23 cellular contexts compared by ENCODE assay signal in genomic region chr11:1125803-1126202, GRCh38. TPM values are rescaled to one million over a fixed set of nuclear protein-coding genes. Genes with fewer than 3 reads are reported as not detected.
"Had no signal": no experiment of that assay in that cellular context is flagged by ENCODE, and none has a peak within 500 bp of the region (broad histone marks: within the 10 kb centered on the region; RNA-seq: fewer than 3 reads in every experiment).

No MANE protein-coding gene starts in this region.

- H3K27ac ChIP-seq: adrenal gland, breast epithelium, gastrocnemius medialis, left ventricle myocardium inferior, parathyroid adenoma, SJCRH30, spleen, suprapubic skin had no signal

- H2AFZ ChIP-seq: parathyroid adenoma had no signal

- ATAC-seq: esophagus mucosa, gastrocnemius medialis, mucosa of descending colon had no signal

- H3K36me3 ChIP-seq: adrenal gland, breast epithelium, gastrocnemius medialis, left ventricle myocardium inferior, SJCRH30, spleen, suprapubic skin had no signal

- H3K4me1 Mint-ChIP-seq: neural crest cell had no signal

- H3K27me3 ChIP-seq: adrenal gland had no signal

- H3K27ac Mint-ChIP-seq: memory B cell; stimulated activated naive CD8-positive, alpha-beta T cell treated with anti-CD3 and anti-CD28 coated beads, Interleukin-15, Interleukin-2, amounts not matched to agents 100 ng/mL and 50 ng/mL, for 24 hours had no signal

- H3K9me3 ChIP-seq: adrenal gland, breast epithelium, gastrocnemius medialis, left ventricle myocardium inferior, mucosa of descending colon, SJCRH30, spleen, suprapubic skin had no signal

- H3K4me1 ChIP-seq: adrenal gland, breast epithelium, gastrocnemius medialis, left ventricle myocardium inferior, parathyroid adenoma, SJCRH30, spleen, suprapubic skin had no signal

- DNase-seq: activated naive CD4-positive, alpha-beta T cell treated with anti-CD3 and anti-CD28 coated beads, Interleukin-2, amount 50 U/mL, for 16 hours; cerebellar nuclear complex; effector CD4-positive, alpha-beta T cell; gastrocnemius medialis; left ventricle myocardium inferior; mucosa of descending colon; naive B cell; SJCRH30; spleen; stimulated activated CD8-positive, alpha-beta memory T cell treated with anti-CD3 and anti-CD28 coated beads, Interleukin-4, amount 100 ng/mL, for 48 hours; T1000; trophoblast cell had no signal

- H3K4me3 Mint-ChIP-seq: memory B cell; neural crest cell; stimulated activated naive CD8-positive, alpha-beta T cell treated with anti-CD3 and anti-CD28 coated beads, Interleukin-15, Interleukin-2, amounts not matched to agents 100 ng/mL and 50 ng/mL, for 24 hours had no signal

- H3K4me3 ChIP-seq: adrenal gland, breast epithelium, gastrocnemius medialis, left ventricle myocardium inferior, mucosa of descending colon, SJCRH30, spleen, suprapubic skin had no signal

- H3K79me2 ChIP-seq: parathyroid adenoma had no signal

RNA-seq across cellular contexts. Expression of gene MUC5AC, which starts 31.9 kb away (rescaled TPM):
- total RNA-seq: astrocyte; breast epithelium; esophagus mucosa; gastrocnemius medialis; kidney epithelial cell; left ventricle myocardium inferior; neural crest cell; SJCRH30; spleen; suprapubic skin; T-helper 1 cell treated with Interleukin-12 subunit alpha and Interleukin-12 subunit beta and Interleukin-4 antibody, amounts not matched to agents 30 ng/mL and 1 ng/mL, for 36 hours had no signal

RNA-seq across cellular contexts. Expression of gene MUC2, which starts 51.1 kb away (rescaled TPM):
- total RNA-seq: astrocyte; kidney epithelial cell; neural crest cell; T-helper 1 cell treated with Interleukin-12 subunit alpha and Interleukin-12 subunit beta and Interleukin-4 antibody, amounts not matched to agents 30 ng/mL and 1 ng/mL, for 36 hours had no signal
